In the genomic region with DNA sequence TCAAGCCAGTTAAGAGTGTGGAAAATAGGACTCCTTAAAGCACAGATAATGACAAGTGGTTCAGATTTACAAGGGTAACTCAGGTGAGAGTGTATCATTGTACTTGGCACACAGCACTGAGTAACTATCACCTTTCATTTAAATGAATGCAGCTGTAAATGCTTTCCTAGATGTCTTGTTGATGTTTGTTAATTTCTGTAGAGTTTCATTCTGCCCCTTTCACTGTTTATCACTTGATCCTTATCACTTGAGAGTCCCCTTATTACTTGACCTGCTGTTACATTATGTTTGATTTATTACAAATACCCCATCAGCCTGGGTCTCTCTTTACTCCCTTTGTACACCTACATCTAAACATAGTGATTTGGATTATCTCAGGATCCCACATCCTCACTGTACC, we compare ENCODE assay signal across 14 cellular contexts.
"Had no signal": no experiment of that assay in that cellular context is flagged by ENCODE, and none has a peak within 500 bp of the region (broad histone marks: within the 10 kb centered on the region; RNA-seq: fewer than 3 reads in every experiment).

No MANE protein-coding gene starts in this region.

- H3K4me3 Mint-ChIP-seq: activated CD4-positive, alpha-beta T cell treated with anti-CD3 and anti-CD28 coated beads, Interleukin-2, amount 10 ng/mL, durations not matched to agents 7 days and 5 days; activated naive CD4-positive, alpha-beta T cell treated with anti-CD3 and anti-CD28 coated beads, Interleukin-2, amount 10 ng/mL, durations not matched to agents 7 days and 5 days; stimulated activated naive B cell treated with anti-CD40 and anti-IgM and Interleukin-4, amounts not matched to agents 10 μg/mL and 1 μg/mL and 100 μg/mL, for 72 hours had no signal

- H3K27ac ChIP-seq: gastrocnemius medialis, parathyroid adenoma, thyroid gland, uterus had no signal

- DNase-seq: activated CD4-positive, alpha-beta T cell treated with anti-CD3 and anti-CD28 coated beads, Interleukin-2, amount 10 ng/mL, durations not matched to agents 7 days and 5 days; activated CD4-positive, CD25-positive, alpha-beta regulatory T cell; activated naive CD4-positive, alpha-beta T cell treated with anti-CD3 and anti-CD28 coated beads, Interleukin-2, amount 10 ng/mL, durations not matched to agents 7 days and 5 days; endodermal cell; erythroblast; gastrocnemius medialis; heart right ventricle; midbrain; retina; stimulated activated CD4-positive, alpha-beta T cell treated with anti-CD3 and anti-CD28 coated beads, Interleukin-12 subunit alpha, Interleukin-12 subunit beta, amount 100 ng/mL, for 4 hours; stimulated activated naive B cell treated with anti-CD40 and anti-IgM and Interleukin-4, amounts not matched to agents 10 μg/mL and 1 μg/mL and 100 μg/mL, for 72 hours; thyroid gland; uterus had no signal

- H3K27me3 Mint-ChIP-seq: activated CD4-positive, alpha-beta T cell treated with anti-CD3 and anti-CD28 coated beads, Interleukin-2, amount 10 ng/mL, durations not matched to agents 7 days and 5 days; activated naive CD4-positive, alpha-beta T cell treated with anti-CD3 and anti-CD28 coated beads, Interleukin-2, amount 10 ng/mL, durations not matched to agents 7 days and 5 days; stimulated activated naive B cell treated with anti-CD40 and anti-IgM and Interleukin-4, amounts not matched to agents 10 μg/mL and 1 μg/mL and 100 μg/mL, for 72 hours had no signal

- H3K27ac Mint-ChIP-seq: activated CD4-positive, alpha-beta T cell treated with anti-CD3 and anti-CD28 coated beads, Interleukin-2, amount 10 ng/mL, durations not matched to agents 7 days and 5 days; activated naive CD4-positive, alpha-beta T cell treated with anti-CD3 and anti-CD28 coated beads, Interleukin-2, amount 10 ng/mL, durations not matched to agents 7 days and 5 days had no signal

- ATAC-seq: gastrocnemius medialis; heart right ventricle; stimulated activated naive B cell treated with anti-CD40 and anti-IgM and Interleukin-4, amounts not matched to agents 10 μg/mL and 1 μg/mL and 100 μg/mL, for 72 hours had no signal

- H3K9me3 Mint-ChIP-seq: endodermal cell; stimulated activated naive B cell treated with anti-CD40 and anti-IgM and Interleukin-4, amounts not matched to agents 10 μg/mL and 1 μg/mL and 100 μg/mL, for 72 hours had no signal
